Comparison of ENCODE assay signal across 22 cellular contexts in the genomic region with DNA sequence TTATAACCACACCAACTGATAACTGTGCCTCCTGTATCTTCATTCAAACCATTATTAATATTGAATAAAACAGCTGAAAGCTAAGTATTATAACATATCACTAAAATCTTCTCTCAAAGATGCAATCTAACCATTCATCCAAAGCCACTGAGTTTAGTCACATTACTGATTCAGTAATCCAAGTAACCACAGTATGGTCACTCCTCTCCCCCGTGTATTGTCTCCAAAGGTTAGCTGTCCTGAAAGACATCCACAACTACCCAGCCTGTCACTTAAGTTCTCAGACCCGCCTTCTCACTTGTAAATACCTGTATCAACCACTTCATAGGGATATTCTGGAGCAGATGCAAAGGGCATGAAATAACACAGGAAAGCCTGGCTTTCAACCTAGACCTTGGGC.
"Had no signal": no experiment of that assay in that cellular context is flagged by ENCODE, and none has a peak within 500 bp of the region (broad histone marks: within the 10 kb centered on the region; RNA-seq: fewer than 3 reads in every experiment).

No MANE protein-coding gene starts in this region.

- H3K4me1 Mint-ChIP-seq: endodermal cell; stimulated activated naive CD8-positive, alpha-beta T cell treated with anti-CD3 and anti-CD28 coated beads, Interleukin-15, amount 100 ng/mL, for 72 hours had no signal

- H3K4me2 ChIP-seq: hepatocyte, neural progenitor cell had no signal

- H3K27ac ChIP-seq: colonic mucosa, foreskin keratinocyte, hepatocyte, neural progenitor cell, ovary, right lobe of liver, spleen, testis, tibial nerve had no signal

- DNase-seq: colonic mucosa; dermis blood vessel endothelial cell; endodermal cell; foreskin keratinocyte; head of caudate nucleus; kidney; nucleus accumbens; ovary; retina; right lobe of liver; spleen; stimulated activated CD4-positive, alpha-beta T cell treated with anti-CD3 and anti-CD28 coated beads, Interleukin-15, amount 100 ng/mL, for 24 hours; stimulated activated CD4-positive, alpha-beta T cell treated with anti-CD3 and anti-CD28 coated beads, Interleukin-1b, Interleukin-23, amount 100 ng/mL, for 48 hours; stimulated activated CD4-positive, alpha-beta T cell treated with anti-CD3 and anti-CD28 coated beads, Interleukin-4, amount 100 ng/mL, for 24 hours; stimulated activated naive B cell treated with anti-CD40 and anti-IgM and Interleukin-4, amounts not matched to agents 10 μg/mL and 1 μg/mL and 100 μg/mL, for 72 hours; stimulated activated naive CD8-positive, alpha-beta T cell treated with anti-CD3 and anti-CD28 coated beads, Interleukin-15, amount 100 ng/mL, for 72 hours; testis had no signal

- H3K27ac Mint-ChIP-seq: endodermal cell; neural progenitor cell; progenitor cell of endocrine pancreas; stimulated activated naive B cell treated with anti-CD40 and anti-IgM and Interleukin-4, amounts not matched to agents 10 μg/mL and 1 μg/mL and 100 μg/mL, for 72 hours had no signal

- H3K4me1 ChIP-seq: colonic mucosa, foreskin keratinocyte, neural progenitor cell, right lobe of liver, spleen, testis, tibial nerve had no signal

- H3K9me3 Mint-ChIP-seq: endodermal cell; natural killer cell treated with Interleukin-12 subunit alpha and Interleukin-12 subunit beta and Interleukin-15 and Interleukin-18, amount 100 ng/mL, for 72 hours; neural progenitor cell; stimulated activated naive B cell treated with anti-CD40 and anti-IgM and Interleukin-4, amounts not matched to agents 10 μg/mL and 1 μg/mL and 100 μg/mL, for 72 hours; stimulated activated naive CD8-positive, alpha-beta T cell treated with anti-CD3 and anti-CD28 coated beads, Interleukin-15, amount 100 ng/mL, for 72 hours had no signal

- H2AFZ ChIP-seq: hepatocyte, neural progenitor cell had no signal

- H3K79me2 ChIP-seq: hepatocyte had no signal

- H3K36me3 Mint-ChIP-seq: neural progenitor cell had no signal

- H3K4me3 Mint-ChIP-seq: endodermal cell; natural killer cell treated with Interleukin-12 subunit alpha and Interleukin-12 subunit beta and Interleukin-15 and Interleukin-18, amount 100 ng/mL, for 72 hours; neural progenitor cell; stimulated activated naive B cell treated with anti-CD40 and anti-IgM and Interleukin-4, amounts not matched to agents 10 μg/mL and 1 μg/mL and 100 μg/mL, for 72 hours; stimulated activated naive CD8-positive, alpha-beta T cell treated with anti-CD3 and anti-CD28 coated beads, Interleukin-15, amount 100 ng/mL, for 72 hours had no signal

- H3K9me3 ChIP-seq: colonic mucosa, ovary, right lobe of liver, spleen, testis, tibial nerve had no signal

- H3K27me3 ChIP-seq: colonic mucosa, foreskin keratinocyte, hepatocyte, neural progenitor cell, ovary, right lobe of liver, spleen, testis, tibial nerve had no signal

- H3K4me3 ChIP-seq: colonic mucosa, hepatocyte, neural progenitor cell, ovary, right lobe of liver, spleen, testis, tibial nerve had no signal

- H3K9ac ChIP-seq: neural progenitor cell had no signal

- H3K27me3 Mint-ChIP-seq: natural killer cell treated with Interleukin-12 subunit alpha and Interleukin-12 subunit beta and Interleukin-15 and Interleukin-18, amount 100 ng/mL, for 72 hours; progenitor cell of endocrine pancreas; stimulated activated naive B cell treated with anti-CD40 and anti-IgM and Interleukin-4, amounts not matched to agents 10 μg/mL and 1 μg/mL and 100 μg/mL, for 72 hours; stimulated activated naive CD8-positive, alpha-beta T cell treated with anti-CD3 and anti-CD28 coated beads, Interleukin-15, amount 100 ng/mL, for 72 hours had no signal

- H3K36me3 ChIP-seq: colonic mucosa, neural progenitor cell, ovary, right lobe of liver had no signal

- ATAC-seq: foreskin keratinocyte; right lobe of liver; stimulated activated naive CD8-positive, alpha-beta T cell treated with anti-CD3 and anti-CD28 coated beads, Interleukin-15, amount 100 ng/mL, for 72 hours had no signal
